In the genomic region with DNA sequence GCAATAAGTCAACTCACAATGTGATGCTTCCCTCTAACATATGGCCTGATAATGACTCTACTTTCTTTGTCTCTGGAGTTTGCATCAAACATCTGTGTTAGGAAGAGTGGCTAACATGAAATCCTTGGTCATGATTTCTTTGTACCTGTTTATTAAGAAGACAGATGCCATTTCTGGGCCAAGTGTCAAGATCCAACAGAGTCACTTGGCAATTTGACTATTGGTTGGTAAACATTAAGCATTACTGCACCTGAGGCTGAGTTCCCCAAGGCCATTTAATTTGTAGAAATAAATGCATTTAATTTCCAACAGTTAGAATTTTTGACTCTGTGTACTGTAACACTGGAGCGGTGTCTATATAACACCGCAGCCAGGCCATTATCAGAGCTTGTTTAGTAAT, we compare ENCODE assay signal across 24 cellular contexts.
DNase-seq lines count a peak whose midpoint lies in the region; ATAC-seq and TF ChIP-seq lines count a peak whose summit lies in the region.
"Had no signal": no experiment of that assay in that cellular context is flagged by ENCODE, and none has a peak within 500 bp of the region (broad histone marks: within the 10 kb centered on the region; RNA-seq: fewer than 3 reads in every experiment).

No MANE protein-coding gene starts in this region.

- no peaks in the 10 kb centered on the region for H3K36me3 Mint-ChIP-seq in endothelial cell (ENCODE audit: low read depth, unreplicated experiment)
- H3K36me3 Mint-ChIP-seq: CD14-positive monocyte; CD4-positive, alpha-beta memory T cell; CD4-positive, CD25-positive, alpha-beta regulatory T cell; CD8-positive, alpha-beta memory T cell had no signal

- no peak overlapping the region for H3K27ac Mint-ChIP-seq in endothelial cell (ENCODE audit: unreplicated experiment)
- H3K27ac Mint-ChIP-seq: CD14-positive monocyte; CD4-positive, alpha-beta memory T cell; CD4-positive, CD25-positive, alpha-beta regulatory T cell; CD8-positive, alpha-beta memory T cell had no signal

- DNase-seq in G401 (ENCODE audit: low spot score): peak; percentile 90
- peak; percentile 7 for DNase-seq in NCI-H2171 (lab: John Stamatoyannopoulos, UW)
- peak; percentile 87 for DNase-seq in NCI-H69 (lab: John Stamatoyannopoulos, UW)
- DNase-seq in cerebellar cortex (ENCODE audit: low spot score): peak; percentile 90
- DNase-seq in endothelial cell (ENCODE audit: low spot score): no peak
- no peak for DNase-seq in foreskin fibroblast
- no peak for DNase-seq in HuH-7.5 (ENCODE audit: low spot score)
- DNase-seq: 8988T; ACHN; BE2C; CD4-positive, alpha-beta memory T cell; CD4-positive, CD25-positive, alpha-beta regulatory T cell; CD8-positive, alpha-beta memory T cell; COR-L47; DMS 273 treated with DMSO at 0.1 percent for 48 hours; DMS153; DMS53; DMS79; DND-41; EL; GF-D8 had no signal

- in situ Hi-C loops in G401 (cut with HindIII; ENCODE audit: low sequenced_read_pairs): no loop called here

- ATAC-seq in GM21390 (IDR thresholded peaks at IDR 0.05; ENCODE audit: unreplicated experiment): no peak

- TF ChIP-seq CTCF in endothelial cell (IDR thresholded peaks at IDR 0.05; ENCODE audit: unreplicated experiment) (no peak), foreskin fibroblast (IDR thresholded peaks at IDR 0.05; ENCODE audit: low read depth, low read length) (no peak)

- no peak overlapping the region for H3K4me3 ChIP-seq in foreskin fibroblast (ENCODE audit: low read depth in 1 of 2, low read length in 2 of 2)
- H3K4me3 ChIP-seq: BLaER1 had no signal

- H3K27me3 Mint-ChIP-seq in endothelial cell (ENCODE audit: unreplicated experiment): peaks cover 7% of the 10 kb centered on the region
- H3K27me3 Mint-ChIP-seq: CD4-positive, alpha-beta memory T cell; CD4-positive, CD25-positive, alpha-beta regulatory T cell; CD8-positive, alpha-beta memory T cell had no signal

- no peak overlapping the region for H3K4me3 Mint-ChIP-seq in endothelial cell (ENCODE audit: unreplicated experiment)
- H3K4me3 Mint-ChIP-seq: CD14-positive monocyte; CD4-positive, CD25-positive, alpha-beta regulatory T cell; CD8-positive, alpha-beta memory T cell had no signal

- peaks cover 12% of the 10 kb centered on the region for H3K9me3 Mint-ChIP-seq in endothelial cell (ENCODE audit: unreplicated experiment)

- H3K4me1 Mint-ChIP-seq in endothelial cell (ENCODE audit: unreplicated experiment): no peaks in the 10 kb centered on the region
- H3K4me1 Mint-ChIP-seq: CD14-positive monocyte; CD4-positive, alpha-beta memory T cell; CD8-positive, alpha-beta memory T cell had no signal

Comparison
In these comparisons a context has a peak if more than half of its experiments do, and no peak if none do; other contexts are left out.
1. DNase-seq: peak in G401 (single experiment), NCI-H2171 (single experiment), NCI-H69 (single experiment) and cerebellar cortex (single experiment); none in endothelial cell (single experiment), foreskin fibroblast (0 of 2) and HuH-7.5 (single experiment).